Comparison of ENCODE assay signal across 8 cellular contexts in genomic region chr12:83149987-83150386, GRCh38.
"Had no signal": no experiment of that assay in that cellular context is flagged by ENCODE, and none has a peak within 500 bp of the region (broad histone marks: within the 10 kb centered on the region; RNA-seq: fewer than 3 reads in every experiment).

No MANE protein-coding gene starts in this region.

- H3K9me3 Mint-ChIP-seq: GM23338 had no signal

- H2AFZ ChIP-seq: GM23338 had no signal

- H3K4me3 Mint-ChIP-seq: GM23338, H9 had no signal

- H3K4me3 ChIP-seq: GM23338 had no signal

- DNase-seq: H9, HCEC 1CT, IMR-90, KBM-7 had no signal

- FAIRE-seq: H1, H54, HTR-8/SVneo had no signal

- H3K4me2 ChIP-seq: GM23338 had no signal

- H3K27ac Mint-ChIP-seq: GM23338, H9 had no signal

- ATAC-seq: GM23338 had no signal
